8 cellular contexts compared by ENCODE assay signal in the genomic region with DNA sequence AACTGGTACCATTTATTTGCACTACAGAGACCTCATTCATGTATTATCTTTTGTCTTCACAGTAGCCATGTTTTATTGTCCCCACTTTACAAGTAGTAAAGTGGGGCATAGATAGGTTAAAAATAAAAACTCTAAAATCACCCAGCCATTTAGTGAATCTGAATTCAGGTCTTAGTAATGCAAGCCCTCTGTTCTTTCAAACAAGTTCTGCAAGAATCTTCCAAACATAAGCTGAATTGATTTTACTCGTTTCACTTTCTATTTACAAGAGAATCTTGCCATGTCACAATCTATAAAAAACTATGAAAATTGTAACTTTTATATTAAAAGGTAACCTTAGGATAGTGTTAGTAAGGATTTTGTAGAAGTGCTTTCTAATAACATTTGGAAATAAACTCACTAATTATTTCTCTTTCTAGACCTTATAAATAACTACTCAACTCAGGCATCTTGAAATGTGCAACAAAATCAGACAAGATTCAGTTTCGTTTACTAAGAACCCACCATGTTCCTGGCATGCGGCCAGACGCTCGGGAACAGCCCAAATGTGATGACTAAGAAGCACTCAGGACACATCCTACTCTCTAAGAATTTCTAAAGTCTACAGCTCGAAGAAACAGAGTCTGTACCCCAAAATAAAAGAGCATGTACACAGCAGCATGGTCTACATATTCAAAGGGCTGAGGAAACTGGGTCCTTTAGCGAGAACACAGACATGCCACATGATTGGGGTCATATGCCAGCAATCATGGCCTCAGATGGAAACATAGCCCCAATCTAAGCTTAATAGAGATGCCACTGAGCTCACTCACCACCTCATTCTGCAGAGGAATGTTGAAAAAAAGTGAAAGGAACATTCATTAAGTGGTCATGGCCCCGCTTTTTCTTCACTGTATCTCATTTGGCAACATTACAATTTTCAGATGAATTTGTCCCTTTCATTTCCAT.
DNase-seq lines count a peak whose midpoint lies in the region; ATAC-seq, FAIRE-seq and TF ChIP-seq lines count a peak whose summit lies in the region.

No MANE protein-coding gene starts in this region.

- FAIRE-seq in H54 (lab: Jason Lieb, UNC): no peak

- TF ChIP-seq POLR2A in H54 (IDR thresholded peaks at IDR 0.05; ENCODE audit: low read depth, low read length): no peak

- TF ChIP-seq CTCF in GM12864 (IDR thresholded peaks at IDR 0.05; ENCODE audit: low read depth, low read length, missing control alignments): no peak
- TF ChIP-seq CTCF in HFF-Myc (IDR thresholded peaks at IDR 0.05; ENCODE audit: low read depth, low read length, missing control alignments): no peak

- 50% methylated on average over 8 of the region's 8 CpGs for WGBS in right cardiac atrium

- no peaks in the 10 kb centered on the region for H3K9me3 ChIP-seq in right cardiac atrium (ENCODE audit: control insufficient read depth, low read length)

- no peak overlapping the region for H3K27ac ChIP-seq in right cardiac atrium (ENCODE audit: low read length)

- no peak overlapping the region for H3K4me3 ChIP-seq in GM12864 (ENCODE audit: low read depth, low read length)
- H3K4me3 ChIP-seq in HFF-Myc (replicated peaks; ENCODE audit: low read depth, low read length): no peak overlapping the region
- H3K4me3 ChIP-seq in right cardiac atrium (ENCODE audit: low read length): no peak overlapping the region

- peaks cover 2% of the 10 kb centered on the region for H3K4me1 ChIP-seq in right cardiac atrium (ENCODE audit: control insufficient read depth, insufficient read depth, low read length)

- intact Hi-C loops in right cardiac atrium (cut with DNase I): no loop called here

- ATAC-seq in right cardiac atrium: no peak

- DNase-seq in GM12864 (ENCODE audit: low read depth): peak; percentile 72
- peak; percentile 26 for DNase-seq in HFF-Myc (ENCODE audit: extremely low read depth, low read depth)
- DNase-seq in MV-4-11 (lab: John Stamatoyannopoulos, UW): peak; percentile 54
- peak; percentile 50 for DNase-seq in activated T-helper 1 cell treated with Interleukin-2 at 50 U/mL for 16 hours (ENCODE audit: low read depth)
- peak; percentile 63 to 75 (median 63) for DNase-seq in right cardiac atrium
- DNase-seq in stimulated activated CD8-positive, alpha-beta memory T cell treated with anti-CD3 and anti-CD28 coated beads, Interleukin-4, amount 100 ng/mL, for 24 hours (ENCODE audit: low read depth): peak; percentile 74
- no peak for DNase-seq in H54 (ENCODE audit: insufficient read length, low spot score)
- no peak for DNase-seq in NCI-H2029 (lab: John Stamatoyannopoulos, UW)

- H3K27me3 ChIP-seq in right cardiac atrium (ENCODE audit: control insufficient read depth, insufficient read depth): no peaks in the 10 kb centered on the region

Comparison
In these comparisons a context has a peak if more than half of its experiments do, and no peak if none do; other contexts are left out.
1. DNase-seq: peak in GM12864 (single experiment), HFF-Myc (single experiment), MV-4-11 (single experiment), activated T-helper 1 cell treated with Interleukin-2 at 50 U/mL for 16 hours (single experiment), right cardiac atrium (3 of 3) and stimulated activated CD8-positive, alpha-beta memory T cell treated with anti-CD3 and anti-CD28 coated beads, Interleukin-4, amount 100 ng/mL, for 24 hours (single experiment); none in H54 (single experiment) and NCI-H2029 (single experiment).